In genomic region chr15:69340243-69340991, GRCh38 we compare ENCODE assay signal across 1 cellular context.
TF ChIP-seq lines count a peak whose summit lies in the region.

No MANE protein-coding gene starts in this region.

TF ChIP-seq in HCT116, 20 proteins besides CTCF, POLR2A, EP300 and RAD21:
- no peak for TF ChIP-seq EZH2phosphoT487 (IDR thresholded peaks at IDR 0.05; ENCODE audit: borderline replicate concordance)
- no peak for TF ChIP-seq SIN3A (IDR thresholded peaks at IDR 0.05; ENCODE audit: low read depth)
- no peak for TF ChIP-seq FOSL1 (IDR thresholded peaks at IDR 0.05; ENCODE audit: low read depth)
- TF ChIP-seq CBX3 (IDR thresholded peaks at IDR 0.05; ENCODE audit: low read depth): no peak
- TF ChIP-seq TCF7L2 (IDR thresholded peaks at IDR 0.05; ENCODE audit: borderline replicate concordance, extremely low read depth, insufficient read depth, insufficient read length): no peak
- no peak for TF ChIP-seq REST (IDR thresholded peaks at IDR 0.05; ENCODE audit: low read depth)
- no peak for TF ChIP-seq ZNF274 (IDR thresholded peaks at IDR 0.05; ENCODE audit: low read depth, low read length)
